In the genomic region with DNA sequence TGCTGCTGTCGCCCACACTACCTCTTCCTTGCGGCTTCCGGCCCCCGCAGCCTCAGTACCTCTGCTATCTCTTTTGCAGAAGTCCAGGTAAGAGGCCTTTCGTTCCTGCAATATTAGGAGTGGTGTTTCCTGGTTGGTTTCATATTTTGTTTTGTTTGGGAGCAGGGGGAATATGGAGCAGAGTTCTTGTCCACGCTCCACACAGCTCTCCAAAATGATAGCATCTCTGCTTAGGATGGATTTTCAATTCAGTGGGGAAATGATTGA, we compare ENCODE assay signal across 8 cellular contexts. TPM values are rescaled to one million over a fixed set of nuclear protein-coding genes. Genes with fewer than 3 reads are reported as not detected.
DNase-seq lines count a peak whose midpoint lies in the region; ATAC-seq, FAIRE-seq and TF ChIP-seq lines count a peak whose summit lies in the region.

No MANE protein-coding gene starts in this region.

- TF ChIP-seq EP300 in HepG2 (IDR thresholded peaks at IDR 0.05; ENCODE audit: low read depth in 2 of 2, low read length in 2 of 2) (peak in 1 of 2 experiments; percentile 49; a peak in 1 of 4 replicates), HepG2 (CRISPR knock-in tag; IDR thresholded peaks at IDR 0.05; ENCODE audit: borderline replicate concordance) (no peak; the same call in 1 of the 2 replicates)

- no peak overlapping the region for H2AFZ ChIP-seq in HepG2 (ENCODE audit: low read length)

- H3K4me1 ChIP-seq in right atrium auricular region (peaks cover 0 to 22% of the 10 kb centered on the region in 2 donors), HepG2 (ENCODE audit: insufficient read depth, low read length) (peaks cover 22% of the 10 kb centered on the region), upper lobe of right lung (peaks cover 20% of the 10 kb centered on the region)

- ATAC-seq in Right ventricle myocardium inferior (no peak), HepG2 (peak; percentile 13), upper lobe of right lung (no peak), GM21367 (IDR thresholded peaks at IDR 0.05; ENCODE audit: unreplicated experiment) (no peak)

- no peak for FAIRE-seq in HepG2 (lab: Jason Lieb, UNC)

- POLR2A ChIA-PET in HepG2 (lab: Yijun Ruan, JAX), result interaction anchor here (1.2 to 2.6 kb wide), 30 partner anchors 7 to 1675 kb away, joined by 3 to 34 read pairs (median 14); partner anchors contain the start of genes ABHD4, ACIN1, AJUBA and C14orf119

- peaks cover 0 to under 1% of the 10 kb centered on the region in 2 donors for H3K9me3 ChIP-seq in right atrium auricular region
- no peaks in the 10 kb centered on the region for H3K9me3 ChIP-seq in HepG2 (ENCODE audit: low read length)
- H3K9me3 ChIP-seq in upper lobe of right lung, result no peaks in the 10 kb centered on the region

- CTCF ChIA-PET in HepG2 (lab: Yijun Ruan, JAX; ENCODE audit: low intra/inter-chr PET ratio, low total read pairs), result interaction anchor here (1.6 kb wide), 1 partner anchor 210 kb away, joined by 3 read pairs; no protein-coding TSS in a partner anchor

- H3K9me3 Mint-ChIP-seq in activated naive CD8-positive, alpha-beta T cell (ENCODE audit: low read depth), result peaks cover 3% of the 10 kb centered on the region

- in situ Hi-C loops in HepG2 (cut with HindIII; ENCODE audit: extremely low pct_ligation_motif_present, low pct_unique_long_range_greater_than_20kb), result no loop called here

- intact Hi-C loops in Right ventricle myocardium inferior (cut with DNase I) (loop anchor here (5.0 kb wide), 1 partner anchor 55 kb away; no protein-coding TSS in a partner anchor), HepG2 (cut with micrococcal nuclease; ENCODE audit: unreplicated experiment) (loop anchor here (1.0 to 5.0 kb wide), 6 partner anchors 55 to 1565 kb away; partner anchors contain the start of gene LRP10), upper lobe of right lung (cut with DNase I) (no loop called here)

- H3K4me3 ChIP-seq in right atrium auricular region (peak overlapping the region; percentile 82 to 91), HepG2 (replicated peaks in 1 of 3; ENCODE audit: insufficient read depth in 1 of 3, low read depth in 2 of 3, low read length in 3 of 3) (peak overlapping the region; percentile 72 to 96 (median 83)), upper lobe of right lung (peak overlapping the region; percentile 96)

- no peaks in the 10 kb centered on the region for H3K27me3 Mint-ChIP-seq in activated naive CD8-positive, alpha-beta T cell

- TF ChIP-seq CTCF in right atrium auricular region (IDR thresholded peaks at IDR 0.05) (no peak), HepG2 (CRISPR knock-in tag; IDR thresholded peaks at IDR 0.05) (no peak), upper lobe of right lung (IDR thresholded peaks at IDR 0.05) (no peak)

- no peak for TF ChIP-seq RAD21 in HepG2 (CRISPR knock-in tag; IDR thresholded peaks at IDR 0.05)

- H3K27me3 ChIP-seq in right atrium auricular region, result no peaks in the 10 kb centered on the region
- H3K27me3 ChIP-seq in HepG2 (ENCODE audit: control insufficient read depth in 1 of 2, insufficient read depth in 2 of 2, low read length in 2 of 2), result no peaks in the 10 kb centered on the region; a peak in 1 of 5 replicates
- no peaks in the 10 kb centered on the region for H3K27me3 ChIP-seq in upper lobe of right lung

- no peaks in the 10 kb centered on the region for H4K20me1 ChIP-seq in HepG2 (ENCODE audit: insufficient read depth, low read length)

- H3K36me3 Mint-ChIP-seq in activated naive CD8-positive, alpha-beta T cell, result peaks cover 23% of the 10 kb centered on the region

- TF ChIP-seq POLR2A in HepG2 (IDR thresholded peaks at IDR 0.05; ENCODE audit: insufficient read depth in 1 of 2, low read depth in 2 of 2, low read length in 2 of 2), result no peak; a peak in 1 of 4 replicates

- DNase-seq in right atrium auricular region (ENCODE audit: low spot score) (no peak), Right ventricle myocardium inferior (ENCODE audit: missing footprints) (no peak), HepG2 (ENCODE audit: low spot score) (no peak), upper lobe of right lung (no peak), hippocampal formation (lab: John Stamatoyannopoulos, UW) (no peak)
- DNase-seq in stimulated activated naive CD4-positive, alpha-beta T cell treated with Interleukin-2 at 50 U/mL for 16 hours (lab: John Stamatoyannopoulos, UW), result no peak

- peak overlapping the region; percentile 84 to 90 for H3K27ac ChIP-seq in right atrium auricular region
- peak overlapping the region; percentile 74 for H3K27ac ChIP-seq in HepG2 (ENCODE audit: extremely low read length, insufficient read depth, low read length)
- H3K27ac ChIP-seq in upper lobe of right lung, result peak overlapping the region; percentile 95

- peak overlapping the region; percentile 78 for H3K4me2 ChIP-seq in HepG2 (ENCODE audit: low read depth, low read length)

- peak overlapping the region; percentile 98 for H3K4me3 Mint-ChIP-seq in activated naive CD8-positive, alpha-beta T cell

- H3K4me1 Mint-ChIP-seq in activated naive CD8-positive, alpha-beta T cell (ENCODE audit: low read depth), result peaks cover 32% of the 10 kb centered on the region

- 4% methylated on average over 6 of the region's 6 CpGs for WGBS in HepG2 (ENCODE audit: low lambda C conversion rate)

- H3K79me2 ChIP-seq in HepG2 (ENCODE audit: insufficient read depth, low read length), result peaks cover 23% of the 10 kb centered on the region

- H3K36me3 ChIP-seq in right atrium auricular region (peaks cover 43% of the 10 kb centered on the region), HepG2 (replicated peaks in 1 of 2; ENCODE audit: control insufficient read depth in 1 of 2, insufficient read depth in 2 of 2, low read length in 2 of 2) (peaks cover 25 to 38% of the 10 kb centered on the region in 2 experiments), upper lobe of right lung (peaks cover 43% of the 10 kb centered on the region)

- H3K27ac Mint-ChIP-seq in activated naive CD8-positive, alpha-beta T cell, result peak overlapping the region; percentile 98

- peak overlapping the region; percentile 84 for H3K9ac ChIP-seq in HepG2 (ENCODE audit: insufficient read depth, low read depth, low read length)

- BruUV-seq in HepG2 (replicated peaks; lab: Mats Ljungman, UMichigan), result no TSS peak

TF ChIP-seq in HepG2, 621 proteins besides CTCF, POLR2A, EP300 and RAD21 (continues in another document):
- TF ChIP-seq HDAC6 (IDR thresholded peaks at IDR 0.05; ENCODE audit: low read depth, low read length), result 0 out of 2 replicates have a peak, but pooled peaks have one; percentile 20

RNA-seq across cellular contexts. Expression of gene OXA1L, which starts 0.8 kb away (rescaled TPM):
- total RNA-seq in right atrium auricular region (10 to 100 TPM; 93.0 to 96.1 TPM), Right ventricle myocardium inferior (170 TPM), HepG2 (2016; rRNA removed; fragmentation: Illumina TruSeq; extraction: Trizol) (216 and 230 TPM in 2 replicates), upper lobe of right lung (105 TPM)
- 92.0 and 105 TPM in 2 replicates for total RNA-seq in HepG2 (2016; cell fraction: cytosol; rRNA removed; fragmentation: Illumina TruSeq; extraction: Trizol; ENCODE audit: low read depth)
- 222 and 225 TPM in 2 replicates for total RNA-seq in HepG2 (2016; cell fraction: insoluble cytoplasmic fraction; rRNA removed; fragmentation: Illumina TruSeq; extraction: Trizol)
- total RNA-seq in HepG2 (2016; cell fraction: membrane; rRNA removed; fragmentation: Illumina TruSeq; extraction: Trizol), result 260 and 273 TPM in 2 replicates
- 197 and 215 TPM in 2 replicates for total RNA-seq in HepG2 (2016; cell fraction: nucleus; rRNA removed; fragmentation: Illumina TruSeq; extraction: Trizol)
- polyA plus RNA-seq in HepG2 (2011; rRNA removed), result 559 and 589 TPM in 2 replicates
- polyA plus RNA-seq in HepG2 (2011; cell fraction: cytosol; rRNA removed), result 516 and 523 TPM in 2 replicates
- polyA plus RNA-seq in HepG2 (2011; cell fraction: nucleus; rRNA removed), result 726 and 748 TPM in 2 replicates
- 375 and 450 TPM in 2 replicates for polyA plus RNA-seq in HepG2 (2012)
- 179 and 202 TPM in 2 replicates for polyA plus RNA-seq in HepG2 (2016; cell fraction: cytosol; fragmentation: Illumina TruSeq; extraction: Trizol; ENCODE audit: low read depth)
- 319 and 338 TPM in 2 replicates for polyA plus RNA-seq in HepG2 (2016; cell fraction: insoluble cytoplasmic fraction; fragmentation: Illumina TruSeq; extraction: Trizol; ENCODE audit: low read depth)
- 363 and 438 TPM in 2 replicates for polyA plus RNA-seq in HepG2 (2016; cell fraction: membrane; fragmentation: Illumina TruSeq; extraction: Trizol; ENCODE audit: low read depth)
- polyA plus RNA-seq in HepG2 (2016; cell fraction: nucleus; fragmentation: Illumina TruSeq; extraction: Trizol; ENCODE audit: insufficient read depth, low read depth), result 462 and 464 TPM in 2 replicates
- polyA minus RNA-seq in HepG2 (2011; rRNA and poly(A)+ RNA removed; ENCODE audit: low replicate concordance), result 284 and 598 TPM in 2 replicates
- polyA minus RNA-seq in HepG2 (2011; cell fraction: cytosol; rRNA and poly(A)+ RNA removed), result 252 and 275 TPM in 2 replicates
- 335 and 404 TPM in 2 replicates for polyA minus RNA-seq in HepG2 (2011; cell fraction: nucleus; rRNA and poly(A)+ RNA removed)

RNA-seq across cellular contexts. Expression of gene SLC7A7, which starts 48.0 kb away (rescaled TPM):
- total RNA-seq in right atrium auricular region, result 10 to 100 TPM in 1 of 2 donors, 1 to 10 TPM in 1; 9.9 to 28.5 TPM
- 5.8 TPM for total RNA-seq in Right ventricle myocardium inferior
- 0.07 and 0.13 TPM in 2 replicates for total RNA-seq in HepG2 (2016; rRNA removed; fragmentation: Illumina TruSeq; extraction: Trizol)
- not detected in 2 replicates for total RNA-seq in HepG2 (2016; cell fraction: cytosol; rRNA removed; fragmentation: Illumina TruSeq; extraction: Trizol; ENCODE audit: low read depth)
- 0.17 TPM in 1 of 2 replicates, not detected in the other for total RNA-seq in HepG2 (2016; cell fraction: insoluble cytoplasmic fraction; rRNA removed; fragmentation: Illumina TruSeq; extraction: Trizol)
- total RNA-seq in HepG2 (2016; cell fraction: membrane; rRNA removed; fragmentation: Illumina TruSeq; extraction: Trizol), result 0.10 and 0.15 TPM in 2 replicates
- total RNA-seq in HepG2 (2016; cell fraction: nucleus; rRNA removed; fragmentation: Illumina TruSeq; extraction: Trizol), result 0.38 TPM in 1 of 2 replicates, not detected in the other
- polyA plus RNA-seq in HepG2 (2011; rRNA removed), result 0.63 and 1.1 TPM in 2 replicates
- polyA plus RNA-seq in HepG2 (2011; cell fraction: cytosol; rRNA removed), result 0.94 and 1.3 TPM in 2 replicates
- polyA plus RNA-seq in HepG2 (2011; cell fraction: nucleus; rRNA removed), result 2.3 and 2.5 TPM in 2 replicates
- polyA plus RNA-seq in HepG2 (2012), result 1.3 and 1.7 TPM in 2 replicates
- polyA plus RNA-seq in HepG2 (2016; cell fraction: cytosol; fragmentation: Illumina TruSeq; extraction: Trizol; ENCODE audit: low read depth), result not detected in 2 replicates
- polyA plus RNA-seq in HepG2 (2016; cell fraction: insoluble cytoplasmic fraction; fragmentation: Illumina TruSeq; extraction: Trizol; ENCODE audit: low read depth), result 0.19 and 0.40 TPM in 2 replicates
- 0.23 and 0.27 TPM in 2 replicates for polyA plus RNA-seq in HepG2 (2016; cell fraction: membrane; fragmentation: Illumina TruSeq; extraction: Trizol; ENCODE audit: low read depth)
- not detected in 2 replicates for polyA plus RNA-seq in HepG2 (2016; cell fraction: nucleus; fragmentation: Illumina TruSeq; extraction: Trizol; ENCODE audit: insufficient read depth, low read depth)
- polyA minus RNA-seq in HepG2 (2011; rRNA and poly(A)+ RNA removed; ENCODE audit: low replicate concordance), result 1.2 and 3.2 TPM in 2 replicates
- polyA minus RNA-seq in HepG2 (2011; cell fraction: cytosol; rRNA and poly(A)+ RNA removed), result 0.44 TPM in 1 of 2 replicates, not detected in the other
- 0.50 and 0.90 TPM in 2 replicates for polyA minus RNA-seq in HepG2 (2011; cell fraction: nucleus; rRNA and poly(A)+ RNA removed)
- total RNA-seq in upper lobe of right lung, result 84.4 TPM
